Comparison of ENCODE assay signal across 27 cellular contexts in genomic region chr19:48315712-48316111, GRCh38. TPM values are rescaled to one million over a fixed set of nuclear protein-coding genes. Genes with fewer than 3 reads are reported as not detected.
"Had no signal": no experiment of that assay in that cellular context is flagged by ENCODE, and none has a peak within 500 bp of the region (broad histone marks: within the 10 kb centered on the region; RNA-seq: fewer than 3 reads in every experiment).

No MANE protein-coding gene starts in this region.

- DNase-seq: Kasumi-1; MM.1S; NCI-H1092 treated with DMSO at 0.1 percent for 48 hours; NCI-H1436; NCI-H187; NCI-H2029; NCI-H2081 treated with DMSO at 0.1 percent for 48 hours; NCI-H2171; NCI-H226; NCI-H446; NCI-H510A; NCI-H524 treated with DMSO at 0.1 percent for 48 hours; NCI-H69; NCI-H774; NK-92 treated with Interleukin-12 subunit alpha and Interleukin-12 subunit beta, amount 100 ng/mL, for 24 hours; PC-9; Peyer's patch; SHP77 treated with DMSO at 0.1 percent for 48 hours; SJCRH30 had no signal

- H3K4me2 ChIP-seq: KMS-11, PC-9 had no signal

- H3K27ac ChIP-seq: HL-60, KMS-11, PC-9, Peyer's patch, SJCRH30 had no signal

- H3K36me3 Mint-ChIP-seq: IgD-negative memory B cell had no signal

- H3K27ac Mint-ChIP-seq: IgD-negative memory B cell had no signal

- H3K4me1 ChIP-seq: SJCRH30 had no signal

- H3K4me3 ChIP-seq: K562, PC-9, Peyer's patch, SJCRH30 had no signal

- H3K9me3 Mint-ChIP-seq: IgD-negative memory B cell had no signal

- H3K36me3 ChIP-seq: Peyer's patch, SJCRH30 had no signal

- H3K9ac ChIP-seq: KMS-11 had no signal

- H3K27me3 Mint-ChIP-seq: IgD-negative memory B cell had no signal

- H3K27me3 ChIP-seq: Peyer's patch, SJCRH30 had no signal

- ATAC-seq: K562, Right ventricle myocardium inferior, SK-N-SH treated with all-trans-retinoic acid at 6 μM for 48 hours had no signal

- H3K9me3 ChIP-seq: Peyer's patch, SJCRH30 had no signal

- H2AFZ ChIP-seq: PC-9 had no signal

RNA-seq across cellular contexts. Expression of gene ZNF114, which starts 45.8 kb away (rescaled TPM):
- total RNA-seq: K562, OCI-LY7, Peyer's patch had no signal

RNA-seq across cellular contexts. Expression of gene SYNGR4, which starts 48.5 kb away (rescaled TPM):
- total RNA-seq: K562, Peyer's patch, Right ventricle myocardium inferior, RPMI7951, SJCRH30 had no signal
